Comparison of ENCODE assay signal across 8 cellular contexts in genomic region chr18:8706981-8707940, GRCh38. TPM values are rescaled to one million over a fixed set of nuclear protein-coding genes. Genes with fewer than 3 reads are reported as not detected.
DNase-seq lines count a peak whose midpoint lies in the region; ATAC-seq, FAIRE-seq and TF ChIP-seq lines count a peak whose summit lies in the region.

No MANE protein-coding gene starts in this region.

- H3K27ac ChIP-seq in DOHH2 (ENCODE audit: low read depth, low read length), result no peak overlapping the region

- H3K4me1 ChIP-seq in DOHH2 (ENCODE audit: control insufficient read depth, low read length), result peaks cover 20% of the 10 kb centered on the region

- H3K27ac Mint-ChIP-seq in activated CD8-positive, alpha-beta T cell treated with anti-CD3 and anti-CD28 coated beads, Interleukin-2, amount 10 ng/mL, durations not matched to agents 7 days and 5 days, result peak overlapping the region; percentile 82
- H3K27ac Mint-ChIP-seq in natural killer cell treated with Interleukin-12 subunit alpha and Interleukin-12 subunit beta and Interleukin-15 and Interleukin-18, amount 100 ng/mL, for 72 hours, result peak overlapping the region in 1 of 2 donors; percentile 31

- H3K36me3 ChIP-seq in DOHH2 (ENCODE audit: control insufficient read depth, low read length), result no peaks in the 10 kb centered on the region

- H3K4me3 ChIP-seq in DOHH2 (ENCODE audit: low read length) (peak overlapping the region; percentile 65), fibroblast of pulmonary artery (replicated peaks; ENCODE audit: low read depth, low read length) (peak overlapping the region; percentile 74)

- FAIRE-seq in HTR-8/SVneo (lab: Jason Lieb, UNC), result no peak

- peaks cover 51% of the 10 kb centered on the region for H3K27me3 Mint-ChIP-seq in activated CD8-positive, alpha-beta T cell treated with anti-CD3 and anti-CD28 coated beads, Interleukin-2, amount 10 ng/mL, durations not matched to agents 7 days and 5 days (ENCODE audit: low read depth)
- H3K27me3 Mint-ChIP-seq in natural killer cell treated with Interleukin-12 subunit alpha and Interleukin-12 subunit beta and Interleukin-15 and Interleukin-18, amount 100 ng/mL, for 72 hours, result peaks cover 39 to 52% of the 10 kb centered on the region in 2 donors

- peaks cover 18% of the 10 kb centered on the region for H3K4me1 Mint-ChIP-seq in activated CD8-positive, alpha-beta T cell treated with anti-CD3 and anti-CD28 coated beads, Interleukin-2, amount 10 ng/mL, durations not matched to agents 7 days and 5 days (ENCODE audit: low read depth)
- peaks cover 12 to 15% of the 10 kb centered on the region in 2 donors for H3K4me1 Mint-ChIP-seq in natural killer cell treated with Interleukin-12 subunit alpha and Interleukin-12 subunit beta and Interleukin-15 and Interleukin-18, amount 100 ng/mL, for 72 hours (ENCODE audit: low read depth in 2 of 2)

- no peaks in the 10 kb centered on the region for H3K9me2 ChIP-seq in DOHH2 (replicated peaks; ENCODE audit: control insufficient read depth, low read length)

- H3K4me2 ChIP-seq in DOHH2 (ENCODE audit: low read length), result peak overlapping the region; percentile 62

- ATAC-seq in activated CD8-positive, alpha-beta T cell treated with anti-CD3 and anti-CD28 coated beads, Interleukin-2, amount 10 ng/mL, durations not matched to agents 7 days and 5 days, result no peak
- no peak for ATAC-seq in natural killer cell treated with Interleukin-12 subunit alpha and Interleukin-12 subunit beta and Interleukin-15 and Interleukin-18, amount 100 ng/mL, for 72 hours
- ATAC-seq in omental fat pad (ENCODE audit: low FRiP score) (no peak), HG02571 (IDR thresholded peaks at IDR 0.05; ENCODE audit: unreplicated experiment) (no peak)

- peaks cover 2% of the 10 kb centered on the region for H3K36me3 Mint-ChIP-seq in activated CD8-positive, alpha-beta T cell treated with anti-CD3 and anti-CD28 coated beads, Interleukin-2, amount 10 ng/mL, durations not matched to agents 7 days and 5 days (ENCODE audit: low read depth)
- no peaks in the 10 kb centered on the region for H3K36me3 Mint-ChIP-seq in natural killer cell treated with Interleukin-12 subunit alpha and Interleukin-12 subunit beta and Interleukin-15 and Interleukin-18, amount 100 ng/mL, for 72 hours

- peaks cover 17% of the 10 kb centered on the region; the same call in 1 of the 2 replicates for H3K27me3 ChIP-seq in DOHH2 (ENCODE audit: control insufficient read depth, low read length)

- CTCF ChIA-PET in activated CD8-positive, alpha-beta T cell treated with anti-CD3 and anti-CD28 coated beads, Interleukin-2, amount 10 ng/mL, durations not matched to agents 7 days and 5 days (lab: Charles Lee), result interaction anchor here (1.0 to 1.5 kb wide), 2 partner anchors 10 to 281 kb away, joined by 3 to 6 read pairs; no protein-coding TSS in a partner anchor

- peaks cover 14% of the 10 kb centered on the region for H3K79me2 ChIP-seq in DOHH2 (ENCODE audit: control insufficient read depth, low read length)

- H3K4me3 Mint-ChIP-seq in activated CD8-positive, alpha-beta T cell treated with anti-CD3 and anti-CD28 coated beads, Interleukin-2, amount 10 ng/mL, durations not matched to agents 7 days and 5 days, result peak overlapping the region; percentile 72
- peak overlapping the region; percentile 87 for H3K4me3 Mint-ChIP-seq in natural killer cell treated with Interleukin-12 subunit alpha and Interleukin-12 subunit beta and Interleukin-15 and Interleukin-18, amount 100 ng/mL, for 72 hours

- no peaks in the 10 kb centered on the region for H3K9me3 ChIP-seq in DOHH2 (ENCODE audit: control insufficient read depth, insufficient read depth, low read length)

- no peaks in the 10 kb centered on the region for H4K20me1 ChIP-seq in DOHH2 (ENCODE audit: control insufficient read depth, insufficient read depth, low read depth, low read length)

- H3F3A ChIP-seq in DOHH2 (ENCODE audit: control insufficient read depth, insufficient read depth), result peaks cover 3% of the 10 kb centered on the region; the same call in 1 of the 2 replicates

- peak; percentile 29 for DNase-seq in NCI-H1105 (lab: John Stamatoyannopoulos, UW)
- no peak for DNase-seq in activated CD8-positive, alpha-beta T cell treated with anti-CD3 and anti-CD28 coated beads, Interleukin-2, amount 10 ng/mL, durations not matched to agents 7 days and 5 days
- DNase-seq in fibroblast of pulmonary artery (ENCODE audit: low read depth), result peak; percentile 75
- DNase-seq in natural killer cell treated with Interleukin-12 subunit alpha and Interleukin-12 subunit beta and Interleukin-15 and Interleukin-18, amount 100 ng/mL, for 72 hours (ENCODE audit: low spot score), result no peak
- DNase-seq in omental fat pad (ENCODE audit: low spot score), result no peak
- DNase-seq in HTR-8/SVneo (ENCODE audit: insufficient read length, low spot score), result no peak

- POLR2A ChIA-PET in activated CD8-positive, alpha-beta T cell treated with anti-CD3 and anti-CD28 coated beads, Interleukin-2, amount 10 ng/mL, durations not matched to agents 7 days and 5 days (lab: Charles Lee), result no interaction called here

- TF ChIP-seq CTCF in DOHH2 (IDR thresholded peaks at IDR 0.05; ENCODE audit: low read depth, low read length, poor library complexity, severe bottlenecking) (no peak), fibroblast of pulmonary artery (IDR thresholded peaks at IDR 0.05; ENCODE audit: low read length, missing control alignments) (no peak), omental fat pad (IDR thresholded peaks at IDR 0.05) (no peak)

- H3K9me3 Mint-ChIP-seq in activated CD8-positive, alpha-beta T cell treated with anti-CD3 and anti-CD28 coated beads, Interleukin-2, amount 10 ng/mL, durations not matched to agents 7 days and 5 days (ENCODE audit: insufficient read depth), result no peaks in the 10 kb centered on the region
- H3K9me3 Mint-ChIP-seq in natural killer cell treated with Interleukin-12 subunit alpha and Interleukin-12 subunit beta and Interleukin-15 and Interleukin-18, amount 100 ng/mL, for 72 hours, result no peaks in the 10 kb centered on the region

RNA-seq across cellular contexts. Expression of gene MTCL1, which starts 1.9 kb away (rescaled TPM):
- 1 to 10 TPM; 1.6 to 1.7 TPM for total RNA-seq in activated CD8-positive, alpha-beta T cell treated with anti-CD3 and anti-CD28 coated beads, Interleukin-2, amount 10 ng/mL, durations not matched to agents 7 days and 5 days
- total RNA-seq in natural killer cell treated with Interleukin-12 subunit alpha and Interleukin-12 subunit beta and Interleukin-15 and Interleukin-18, amount 100 ng/mL, for 72 hours, result under 1 TPM; 0.38 to 0.50 TPM
- total RNA-seq in omental fat pad, result 1 to 10 TPM; 1.6 to 3.5 (median 2.0) TPM

Comparison
In these comparisons a context has a peak if more than half of its experiments do, and no peak if none do; other contexts are left out.
1. DNase-seq: peak in NCI-H1105 (single experiment) and fibroblast of pulmonary artery (single experiment); none in activated CD8-positive, alpha-beta T cell treated with anti-CD3 and anti-CD28 coated beads, Interleukin-2, amount 10 ng/mL, durations not matched to agents 7 days and 5 days (single experiment), natural killer cell treated with Interleukin-12 subunit alpha and Interleukin-12 subunit beta and Interleukin-15 and Interleukin-18, amount 100 ng/mL, for 72 hours (single experiment), omental fat pad (single experiment) and HTR-8/SVneo (single experiment).